26 cellular contexts compared by ENCODE assay signal in genomic region chr5:120644516-120644915, GRCh38.
"Had no signal": no experiment of that assay in that cellular context is flagged by ENCODE, and none has a peak within 500 bp of the region (broad histone marks: within the 10 kb centered on the region; RNA-seq: fewer than 3 reads in every experiment).

No MANE protein-coding gene starts in this region.

- H3K4me2 ChIP-seq: hepatocyte had no signal

- H3K4me1 ChIP-seq: left lung, prostate gland, spleen, upper lobe of left lung had no signal

- H3K9me3 Mint-ChIP-seq: activated naive CD4-positive, alpha-beta T cell treated with anti-CD3 and anti-CD28 coated beads, Interleukin-2, amount 10 ng/mL, durations not matched to agents 7 days and 5 days; brain; memory B cell; T-helper 1 cell treated with Interleukin-12 subunit alpha and Interleukin-12 subunit beta and Interleukin-4 antibody, amounts not matched to agents 30 μg/mL and 1 μg/mL, for 36 hours; WTC11 had no signal

- H2AFZ ChIP-seq: hepatocyte had no signal

- H3K27ac ChIP-seq: dorsolateral prefrontal cortex, hepatocyte, left lung, ovary, prostate gland, spleen, thoracic aorta, upper lobe of left lung had no signal

- H3K4me1 Mint-ChIP-seq: activated naive CD4-positive, alpha-beta T cell treated with anti-CD3 and anti-CD28 coated beads, Interleukin-2, amount 10 ng/mL, durations not matched to agents 7 days and 5 days; brain; immature natural killer cell; memory B cell had no signal

- ATAC-seq: activated T-cell treated with anti-CD3 and anti-CD28 coated beads, Interleukin-2, amount 50 U/mL, for 72 hours; left lung; natural killer cell treated with Interleukin-12 subunit alpha and Interleukin-12 subunit beta and Interleukin-15 and Interleukin-18, amount 100 ng/mL, for 72 hours; WTC11 had no signal

- H3K4me3 Mint-ChIP-seq: activated naive CD4-positive, alpha-beta T cell treated with anti-CD3 and anti-CD28 coated beads, Interleukin-2, amount 10 ng/mL, durations not matched to agents 7 days and 5 days; activated T-cell treated with anti-CD3 and anti-CD28 coated beads, Interleukin-2, amount 50 U/mL, for 72 hours; brain; immature natural killer cell; memory B cell; natural killer cell treated with Interleukin-12 subunit alpha and Interleukin-12 subunit beta and Interleukin-15 and Interleukin-18, amount 100 ng/mL, for 72 hours; T-helper 1 cell treated with Interleukin-12 subunit alpha and Interleukin-12 subunit beta and Interleukin-4 antibody, amounts not matched to agents 30 μg/mL and 1 μg/mL, for 36 hours; WTC11 had no signal

- H3K27ac Mint-ChIP-seq: activated naive CD4-positive, alpha-beta T cell treated with anti-CD3 and anti-CD28 coated beads, Interleukin-2, amount 10 ng/mL, durations not matched to agents 7 days and 5 days; activated T-cell treated with anti-CD3 and anti-CD28 coated beads, Interleukin-2, amount 50 U/mL, for 72 hours; brain; immature natural killer cell; memory B cell; natural killer cell treated with Interleukin-12 subunit alpha and Interleukin-12 subunit beta and Interleukin-15 and Interleukin-18, amount 100 ng/mL, for 72 hours; T-helper 1 cell treated with Interleukin-12 subunit alpha and Interleukin-12 subunit beta and Interleukin-4 antibody, amounts not matched to agents 30 μg/mL and 1 μg/mL, for 36 hours; WTC11 had no signal

- H3K27me3 ChIP-seq: dorsolateral prefrontal cortex, hepatocyte, left lung, ovary, spleen, upper lobe of left lung had no signal

- H3K36me3 Mint-ChIP-seq: activated naive CD4-positive, alpha-beta T cell treated with anti-CD3 and anti-CD28 coated beads, Interleukin-2, amount 10 ng/mL, durations not matched to agents 7 days and 5 days; brain; immature natural killer cell; memory B cell; natural killer cell treated with Interleukin-12 subunit alpha and Interleukin-12 subunit beta and Interleukin-15 and Interleukin-18, amount 100 ng/mL, for 72 hours; WTC11 had no signal

- H3K9me3 ChIP-seq: left lung, ovary, prostate gland, spleen, thoracic aorta, upper lobe of left lung had no signal

- H3K36me3 ChIP-seq: left lung, ovary, prostate gland, spleen, thoracic aorta, upper lobe of left lung had no signal

- H3K27me3 Mint-ChIP-seq: activated naive CD4-positive, alpha-beta T cell treated with anti-CD3 and anti-CD28 coated beads, Interleukin-2, amount 10 ng/mL, durations not matched to agents 7 days and 5 days; brain; memory B cell; natural killer cell treated with Interleukin-12 subunit alpha and Interleukin-12 subunit beta and Interleukin-15 and Interleukin-18, amount 100 ng/mL, for 72 hours had no signal

- DNase-seq: activated CD4-positive, alpha-beta T cell treated with anti-CD3 and anti-CD28 coated beads, Interleukin-2, amount 50 U/mL, for 48 hours; activated CD8-positive, alpha-beta memory T cell treated with anti-CD3 and anti-CD28 coated beads, Interleukin-2, amount 50 U/mL, for 48 hours; activated effector memory CD4-positive, alpha-beta T cell treated with Interleukin-2 at 50 U/mL for 16 hours; activated naive CD4-positive, alpha-beta T cell treated with anti-CD3 and anti-CD28 coated beads, Interleukin-2, amount 10 ng/mL, durations not matched to agents 7 days and 5 days; activated T-cell treated with anti-CD3 and anti-CD28 coated beads, Interleukin-2, amount 50 U/mL, for 72 hours; anterior cingulate cortex; caudate nucleus; dorsolateral prefrontal cortex; glutamatergic neuron; immature natural killer cell; kidney glomerular epithelial cell; left lung; ovary; spleen; stimulated activated CD4-positive, alpha-beta T cell treated with anti-CD3 and anti-CD28 coated beads, Interleukin-4, amount 100 ng/mL, for 1 hour; stimulated activated naive CD4-positive, alpha-beta T cell; T1000; upper lobe of left lung had no signal

- H3K79me2 ChIP-seq: hepatocyte had no signal

- H3K4me3 ChIP-seq: dorsolateral prefrontal cortex, hepatocyte, left lung, ovary, prostate gland, spleen, thoracic aorta, upper lobe of left lung had no signal
